Comparison of ENCODE assay signal across 10 cellular contexts in genomic region chr10:35564276-35564982, GRCh38. TPM values are rescaled to one million over a fixed set of nuclear protein-coding genes. Genes with fewer than 3 reads are reported as not detected.
A peak's percentile ranks its signal among the peaks of the same experiment; 100 is the strongest.
DNase-seq lines count a peak whose midpoint lies in the region; ATAC-seq and TF ChIP-seq lines count a peak whose summit lies in the region.
"Had no signal": no experiment of that assay in that cellular context is flagged by ENCODE, and none has a peak within 500 bp of the region (broad histone marks: within the 10 kb centered on the region; RNA-seq: fewer than 3 reads in every experiment).

No MANE protein-coding gene starts in this region.

- DNase-seq in Right ventricle myocardium inferior (ENCODE audit: missing footprints) = no peak
- no peak for DNase-seq in cardiac septum (ENCODE audit: low spot score)
- peak; percentile 24 for DNase-seq in left ventricle myocardium inferior
- peak in 1 of 2 donors; percentile 31 for DNase-seq in upper lobe of left lung
- no peak for DNase-seq in DMS53 (lab: John Stamatoyannopoulos, UW)
- no peak for DNase-seq in NCI-H82 (lab: John Stamatoyannopoulos, UW)
- DNase-seq in amniotic stem cell (lab: John Stamatoyannopoulos, UW) = no peak

- no peaks in the 10 kb centered on the region for H3K27me3 ChIP-seq in Loucy (ENCODE audit: insufficient read depth, low read length, poor library complexity, severe bottlenecking)
- no peaks in the 10 kb centered on the region for H3K27me3 ChIP-seq in left ventricle myocardium inferior (ENCODE audit: low read depth)
- H3K27me3 ChIP-seq in upper lobe of left lung = no peaks in the 10 kb centered on the region
- H3K27me3 ChIP-seq: cardiac muscle cell had no signal

- H3K36me3 ChIP-seq in Loucy (ENCODE audit: insufficient read depth, low read length) (peaks cover 63% of the 10 kb centered on the region; the same call in 1 of the 2 replicates), left ventricle myocardium inferior (peaks cover 39% of the 10 kb centered on the region), upper lobe of left lung (peaks cover 3 to 54% (median 32%) of the 10 kb centered on the region in 4 donors)

- no peaks in the 10 kb centered on the region for H3F3A ChIP-seq in Loucy (ENCODE audit: low read depth)

- H3K27ac ChIP-seq in left ventricle myocardium inferior (replicated peaks) (peak overlapping the region; percentile 71), upper lobe of left lung (peak overlapping the region in 3 of 4 donors; percentile 11 to 44 (median 41))
- H3K27ac ChIP-seq: cardiac muscle cell had no signal

- peak overlapping the region; percentile 25 for H3K9ac ChIP-seq in Loucy (ENCODE audit: low read depth, low read length, poor library complexity, severe bottlenecking)

- TF ChIP-seq CTCF in Loucy (conservative IDR thresholded peaks at IDR 0.05; ENCODE audit: low read length) = no peak
- no peak for TF ChIP-seq CTCF in left ventricle myocardium inferior (IDR thresholded peaks at IDR 0.05; ENCODE audit: borderline replicate concordance)
- no peak for TF ChIP-seq CTCF in upper lobe of left lung (IDR thresholded peaks at IDR 0.05)

- no peaks in the 10 kb centered on the region for H3K9me2 ChIP-seq in Loucy (replicated peaks; ENCODE audit: low read depth, low read length)

- H2AFZ ChIP-seq in Loucy (ENCODE audit: low read length) = no peak overlapping the region

- H3K4me2 ChIP-seq in Loucy (ENCODE audit: low read depth, low read length, poor library complexity, severe bottlenecking) = peak overlapping the region; percentile 27

- H3K4me1 ChIP-seq in Loucy (ENCODE audit: insufficient read depth, low read length, poor library complexity, severe bottlenecking) = peaks cover 12% of the 10 kb centered on the region
- H3K4me1 ChIP-seq in left ventricle myocardium inferior = peaks cover 66% of the 10 kb centered on the region
- H3K4me1 ChIP-seq in upper lobe of left lung = peaks cover 0 to 20% (median 11%) of the 10 kb centered on the region in 4 donors

- no peak for TF ChIP-seq POLR2A in upper lobe of left lung (IDR thresholded peaks at IDR 0.05)

- H4K20me1 ChIP-seq in Loucy (ENCODE audit: insufficient read depth, low read length, poor library complexity, severe bottlenecking) = no peaks in the 10 kb centered on the region

- peak; percentile 33 for ATAC-seq in Right ventricle myocardium inferior
- peak; percentile 48 to 55 for ATAC-seq in upper lobe of left lung (ENCODE audit: low FRiP score in 2 of 2)

- H3K79me2 ChIP-seq in Loucy (ENCODE audit: insufficient read depth, low read length) = no peaks in the 10 kb centered on the region

- H3K4me3 ChIP-seq in Loucy (ENCODE audit: low read length, poor library complexity, severe bottlenecking) (no peak overlapping the region), left ventricle myocardium inferior (no peak overlapping the region), upper lobe of left lung (no peak overlapping the region)
- H3K4me3 ChIP-seq: cardiac muscle cell had no signal

- H3K9me3 ChIP-seq in Loucy (ENCODE audit: insufficient read depth, low read depth, low read length) = no peaks in the 10 kb centered on the region
- H3K9me3 ChIP-seq in left ventricle myocardium inferior (replicated peaks) = no peaks in the 10 kb centered on the region
- no peaks in the 10 kb centered on the region for H3K9me3 ChIP-seq in upper lobe of left lung

- intact Hi-C loops in Right ventricle myocardium inferior (cut with DNase I) (loop anchor here (2.0 to 10.0 kb wide), 2 partner anchors 228 to 320 kb away; partner anchors contain the start of gene CCNY), cardiac septum (cut with DNase I) (loop anchor here (5.0 to 10.0 kb wide), 2 partner anchors 227 to 440 kb away; partner anchors contain the start of genes CCNY and CREM), left ventricle myocardium inferior (cut with micrococcal nuclease) (loop anchor here (10.0 kb wide), 1 partner anchor 230 kb away; the partner anchor contains the start of gene CCNY)

- 71 to 74% methylated on average over 8 to 9 of the region's 9 CpGs for whole genome bisulfite sequencing in upper lobe of left lung, 2 donors

- TF ChIP-seq EP300 in upper lobe of left lung (IDR thresholded peaks at IDR 0.05) = no peak

RNA-seq across cellular contexts. Expression of gene GJD4, which starts 40.7 kb away (rescaled TPM):
- total RNA-seq in Right ventricle myocardium inferior (not detected), cardiac septum (not detected), left ventricle myocardium inferior (not detected), upper lobe of left lung (not detected)
- total RNA-seq: natural killer cell treated with Interleukin-12 subunit alpha and Interleukin-12 subunit beta and Interleukin-15 and Interleukin-18, amount 100 ng/mL, for 72 hours had no signal
